ENCODE assay signal across 1 cellular context in genomic region chr19:50870417-50871089, GRCh38.
TF ChIP-seq lines count a peak whose summit lies in the region.

No MANE protein-coding gene starts in this region.

TF ChIP-seq in K562, 482 proteins besides CTCF, POLR2A, EP300 and RAD21 (continued from another document and continues in another):
- TF ChIP-seq, protein P1, sequence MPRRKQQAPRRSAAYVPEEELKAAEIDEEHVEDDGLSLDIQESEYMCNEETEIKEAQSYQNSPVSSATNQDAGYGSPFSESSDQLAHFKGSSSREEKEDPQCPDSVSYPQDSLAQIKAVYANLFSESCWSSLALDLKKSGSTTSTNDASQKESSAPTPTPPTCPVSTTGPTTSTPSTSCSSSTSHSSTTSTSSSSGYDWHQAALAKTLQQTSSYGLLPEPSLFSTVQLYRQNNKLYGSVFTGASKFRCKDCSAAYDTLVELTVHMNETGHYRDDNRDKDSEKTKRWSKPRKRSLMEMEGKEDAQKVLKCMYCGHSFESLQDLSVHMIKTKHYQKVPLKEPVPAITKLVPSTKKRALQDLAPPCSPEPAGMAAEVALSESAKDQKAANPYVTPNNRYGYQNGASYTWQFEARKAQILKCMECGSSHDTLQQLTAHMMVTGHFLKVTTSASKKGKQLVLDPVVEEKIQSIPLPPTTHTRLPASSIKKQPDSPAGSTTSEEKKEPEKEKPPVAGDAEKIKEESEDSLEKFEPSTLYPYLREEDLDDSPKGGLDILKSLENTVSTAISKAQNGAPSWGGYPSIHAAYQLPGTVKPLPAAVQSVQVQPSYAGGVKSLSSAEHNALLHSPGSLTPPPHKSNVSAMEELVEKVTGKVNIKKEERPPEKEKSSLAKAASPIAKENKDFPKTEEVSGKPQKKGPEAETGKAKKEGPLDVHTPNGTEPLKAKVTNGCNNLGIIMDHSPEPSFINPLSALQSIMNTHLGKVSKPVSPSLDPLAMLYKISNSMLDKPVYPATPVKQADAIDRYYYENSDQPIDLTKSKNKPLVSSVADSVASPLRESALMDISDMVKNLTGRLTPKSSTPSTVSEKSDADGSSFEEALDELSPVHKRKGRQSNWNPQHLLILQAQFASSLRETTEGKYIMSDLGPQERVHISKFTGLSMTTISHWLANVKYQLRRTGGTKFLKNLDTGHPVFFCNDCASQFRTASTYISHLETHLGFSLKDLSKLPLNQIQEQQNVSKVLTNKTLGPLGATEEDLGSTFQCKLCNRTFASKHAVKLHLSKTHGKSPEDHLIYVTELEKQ (CRISPR knock-in tag; IDR thresholded peaks at IDR 0.05) = no peak
- TF ChIP-seq POLR3G (IDR thresholded peaks at IDR 0.05; ENCODE audit: extremely low read depth, insufficient read length, insufficient replicate concordance) (no peak), FOXM1 (IDR thresholded peaks at IDR 0.05; ENCODE audit: low read depth) (no peak), FOXM1 (CRISPR knock-in tag; IDR thresholded peaks at IDR 0.05; ENCODE audit: low read depth) (no peak), NFXL1 (CRISPR knock-in tag; IDR thresholded peaks at IDR 0.05) (no peak), RBBP5 (IDR thresholded peaks at IDR 0.05; ENCODE audit: borderline replicate concordance, insufficient read depth, low read length, poor library complexity, severe bottlenecking) (no peak), HDAC3 (IDR thresholded peaks at IDR 0.05; ENCODE audit: borderline replicate concordance, partially characterized antibody) (no peak), CREB3L1 (IDR thresholded peaks at IDR 0.05; ENCODE audit: borderline replicate concordance, low read depth) (peak; percentile 71; the same call in 1 of the 2 replicates), ZFP36 (IDR thresholded peaks at IDR 0.05; ENCODE audit: low read depth, low read length, partially characterized antibody) (peak; percentile 2), KAT8 (IDR thresholded peaks at IDR 0.05; ENCODE audit: low read depth) (no peak), MCM3 (IDR thresholded peaks at IDR 0.05) (no peak), HNRNPL (IDR thresholded peaks at IDR 0.05; ENCODE audit: low read depth, low read length) (no peak), STAT5A (IDR thresholded peaks at IDR 0.05; ENCODE audit: borderline replicate concordance, low read length) (no peak), ZC3H4 (CRISPR knock-in tag; IDR thresholded peaks at IDR 0.05; ENCODE audit: borderline replicate concordance) (no peak), RAD51 (IDR thresholded peaks at IDR 0.05; ENCODE audit: borderline replicate concordance, low read depth) (no peak), ZBTB7A (IDR thresholded peaks at IDR 0.05; ENCODE audit: borderline replicate concordance, control insufficient read depth, low read depth, low read length) (no peak), ATF3 (IDR thresholded peaks at IDR 0.05) (peak; percentile 98), ATF3 (CRISPR knock-in tag; conservative IDR thresholded peaks at IDR 0.05) (peak; percentile 85), THRAP3 (IDR thresholded peaks at IDR 0.05; ENCODE audit: borderline replicate concordance) (no peak), MYC (IDR thresholded peaks at IDR 0.05; ENCODE audit: low read depth, low read length) (peak; percentile 93), MYC (CRISPR knock-in tag; IDR thresholded peaks at IDR 0.05; ENCODE audit: borderline replicate concordance, low read depth) (no peak), SNRNP70 (optimal IDR thresholded peaks at IDR 0.05; ENCODE audit: low read depth, low read length) (no peak), HCFC1 (IDR thresholded peaks at IDR 0.05; ENCODE audit: low read depth, low read length) (peak; percentile 85), ZNF77 (CRISPR knock-in tag; IDR thresholded peaks at IDR 0.05) (no peak), BCLAF1 (IDR thresholded peaks at IDR 0.05; ENCODE audit: borderline replicate concordance in 1 of 2, control insufficient read depth in 1 of 2, low read depth in 2 of 2, low read length in 1 of 2) (no peak), RBM15 (IDR thresholded peaks at IDR 0.05; ENCODE audit: insufficient read depth, low read length) (no peak), CREM (IDR thresholded peaks at IDR 0.05; ENCODE audit: low read depth) (peak; percentile 100), ZBTB1 (CRISPR knock-in tag; IDR thresholded peaks at IDR 0.05; ENCODE audit: borderline replicate concordance, low read depth) (no peak; the same call in 1 of the 2 replicates), ZNF263 (CRISPR knock-in tag; IDR thresholded peaks at IDR 0.05; ENCODE audit: borderline replicate concordance) (peak; percentile 77; the same call in 1 of the 2 replicates), NCOR1 (IDR thresholded peaks at IDR 0.05) (no peak), ZNF280B (CRISPR knock-in tag; IDR thresholded peaks at IDR 0.05) (no peak), ZNF282 (CRISPR knock-in tag; IDR thresholded peaks at IDR 0.05) (no peak), ID3 (CRISPR knock-in tag; IDR thresholded peaks at IDR 0.05) (no peak), ID3 (tag; IDR thresholded peaks at IDR 0.05) (peak; percentile 81), SRSF1 (IDR thresholded peaks at IDR 0.05; ENCODE audit: low read depth, low read length) (no peak), RFX7 (CRISPR knock-in tag; IDR thresholded peaks at IDR 0.05) (no peak), PRMT5 (CRISPR knock-in tag; IDR thresholded peaks at IDR 0.05) (no peak), RNF2 (IDR thresholded peaks at IDR 0.05) (peak; percentile 59; the same call in 1 of the 2 replicates), THAP7 (CRISPR knock-in tag; IDR thresholded peaks at IDR 0.05) (no peak), ZNF224 (CRISPR knock-in tag; IDR thresholded peaks at IDR 0.05) (no peak), SAFB (IDR thresholded peaks at IDR 0.05; ENCODE audit: borderline replicate concordance, low read depth, low read length) (no peak), PCBP1 (IDR thresholded peaks at IDR 0.05; ENCODE audit: low read depth, low read length, poor library complexity, severe bottlenecking) (no peak), ZSCAN32 (CRISPR knock-in tag; IDR thresholded peaks at IDR 0.05) (no peak), ZNF217 (CRISPR knock-in tag; IDR thresholded peaks at IDR 0.05) (no peak), SLC30A9 (CRISPR knock-in tag; IDR thresholded peaks at IDR 0.05) (no peak), GTF2F1 (IDR thresholded peaks at IDR 0.05; ENCODE audit: low read depth, low read length) (no peak), BRCA1 (IDR thresholded peaks at IDR 0.05) (no peak), BRCA1 (CRISPR knock-in tag; IDR thresholded peaks at IDR 0.05) (no peak), KLF13 (tag; IDR thresholded peaks at IDR 0.05; ENCODE audit: borderline replicate concordance, low read depth) (peak; percentile 42; the same call in 1 of the 2 replicates), NONO (IDR thresholded peaks at IDR 0.05; ENCODE audit: low read depth in 2 of 2, low read length in 1 of 2) (0 out of 4 replicates have a peak, but pooled peaks of 1 of the 2 experiments have one; percentile 64)
- TF ChIP-seq, protein P2, sequence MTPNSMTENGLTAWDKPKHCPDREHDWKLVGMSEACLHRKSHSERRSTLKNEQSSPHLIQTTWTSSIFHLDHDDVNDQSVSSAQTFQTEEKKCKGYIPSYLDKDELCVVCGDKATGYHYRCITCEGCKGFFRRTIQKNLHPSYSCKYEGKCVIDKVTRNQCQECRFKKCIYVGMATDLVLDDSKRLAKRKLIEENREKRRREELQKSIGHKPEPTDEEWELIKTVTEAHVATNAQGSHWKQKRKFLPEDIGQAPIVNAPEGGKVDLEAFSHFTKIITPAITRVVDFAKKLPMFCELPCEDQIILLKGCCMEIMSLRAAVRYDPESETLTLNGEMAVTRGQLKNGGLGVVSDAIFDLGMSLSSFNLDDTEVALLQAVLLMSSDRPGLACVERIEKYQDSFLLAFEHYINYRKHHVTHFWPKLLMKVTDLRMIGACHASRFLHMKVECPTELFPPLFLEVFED (CRISPR knock-in tag; conservative IDR thresholded peaks at IDR 0.05) = no peak
- TF ChIP-seq, protein P3, sequence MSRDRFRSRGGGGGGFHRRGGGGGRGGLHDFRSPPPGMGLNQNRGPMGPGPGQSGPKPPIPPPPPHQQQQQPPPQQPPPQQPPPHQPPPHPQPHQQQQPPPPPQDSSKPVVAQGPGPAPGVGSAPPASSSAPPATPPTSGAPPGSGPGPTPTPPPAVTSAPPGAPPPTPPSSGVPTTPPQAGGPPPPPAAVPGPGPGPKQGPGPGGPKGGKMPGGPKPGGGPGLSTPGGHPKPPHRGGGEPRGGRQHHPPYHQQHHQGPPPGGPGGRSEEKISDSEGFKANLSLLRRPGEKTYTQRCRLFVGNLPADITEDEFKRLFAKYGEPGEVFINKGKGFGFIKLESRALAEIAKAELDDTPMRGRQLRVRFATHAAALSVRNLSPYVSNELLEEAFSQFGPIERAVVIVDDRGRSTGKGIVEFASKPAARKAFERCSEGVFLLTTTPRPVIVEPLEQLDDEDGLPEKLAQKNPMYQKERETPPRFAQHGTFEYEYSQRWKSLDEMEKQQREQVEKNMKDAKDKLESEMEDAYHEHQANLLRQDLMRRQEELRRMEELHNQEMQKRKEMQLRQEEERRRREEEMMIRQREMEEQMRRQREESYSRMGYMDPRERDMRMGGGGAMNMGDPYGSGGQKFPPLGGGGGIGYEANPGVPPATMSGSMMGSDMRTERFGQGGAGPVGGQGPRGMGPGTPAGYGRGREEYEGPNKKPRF (IDR thresholded peaks at IDR 0.05; ENCODE audit: low read depth, low read length) = no peak
- TF ChIP-seq, protein P4, sequence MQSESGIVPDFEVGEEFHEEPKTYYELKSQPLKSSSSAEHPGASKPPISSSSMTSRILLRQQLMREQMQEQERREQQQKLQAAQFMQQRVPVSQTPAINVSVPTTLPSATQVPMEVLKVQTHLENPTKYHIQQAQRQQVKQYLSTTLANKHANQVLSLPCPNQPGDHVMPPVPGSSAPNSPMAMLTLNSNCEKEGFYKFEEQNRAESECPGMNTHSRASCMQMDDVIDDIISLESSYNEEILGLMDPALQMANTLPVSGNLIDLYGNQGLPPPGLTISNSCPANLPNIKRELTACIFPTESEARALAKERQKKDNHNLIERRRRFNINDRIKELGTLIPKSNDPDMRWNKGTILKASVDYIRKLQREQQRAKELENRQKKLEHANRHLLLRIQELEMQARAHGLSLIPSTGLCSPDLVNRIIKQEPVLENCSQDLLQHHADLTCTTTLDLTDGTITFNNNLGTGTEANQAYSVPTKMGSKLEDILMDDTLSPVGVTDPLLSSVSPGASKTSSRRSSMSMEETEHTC (IDR thresholded peaks at IDR 0.05) = no peak
